8 cellular contexts compared by ENCODE assay signal in genomic region chr11:8006349-8006977, GRCh38. TPM values are rescaled to one million over a fixed set of nuclear protein-coding genes. Genes with fewer than 3 reads are reported as not detected.
DNase-seq lines count a peak whose midpoint lies in the region; ATAC-seq, FAIRE-seq and TF ChIP-seq lines count a peak whose summit lies in the region.

No MANE protein-coding gene starts in this region.

- peak; percentile 84 for DNase-seq in AG20443 (ENCODE audit: low spot score)
- no peak for DNase-seq in GM18507 (ENCODE audit: extremely low spot score, insufficient read length, low read depth)
- DNase-seq in NCI-H2196 treated with DMSO at 0.1 percent for 48 hours (lab: John Stamatoyannopoulos, UW; ENCODE audit: unreplicated experiment), result peak; percentile 33
- peak; percentile 40 to 50 for DNase-seq in activated CD4-positive, alpha-beta T cell treated with anti-CD3 and anti-CD28 coated beads, Interleukin-2, amount 50 U/mL, for 4 hours
- peak; percentile 54 for DNase-seq in epidermal melanocyte (ENCODE audit: insufficient read length, low spot score)
- peak in 1 of 3 donors; percentile 79 for DNase-seq in mucosa of descending colon
- peak in 1 of 2 donors; percentile 73 for DNase-seq in tibial nerve (ENCODE audit: low spot score in 2 of 2)

- H3K36me3 ChIP-seq in mucosa of descending colon (ENCODE audit: low read depth) (no peaks in the 10 kb centered on the region), tibial nerve (no peaks in the 10 kb centered on the region)

- H3K9me3 ChIP-seq in mucosa of descending colon, result no peaks in the 10 kb centered on the region
- no peaks in the 10 kb centered on the region for H3K9me3 ChIP-seq in tibial nerve

- TF ChIP-seq POLR2A in tibial nerve (IDR thresholded peaks at IDR 0.05), result no peak

- TF ChIP-seq CTCF in mucosa of descending colon (IDR thresholded peaks at IDR 0.05) (peak; percentile 55), tibial nerve (IDR thresholded peaks at IDR 0.05) (peak; percentile 67 to 82 (median 70))

- intact Hi-C loops in mucosa of descending colon (cut with DNase I, micrococcal nuclease), result loop anchor here in 1 of 2 donors (5.0 kb wide), 1 partner anchor 91 kb away; no protein-coding TSS in a partner anchor

- H3K27ac ChIP-seq in tibial nerve, result no peak overlapping the region

- peak; percentile 65 for ATAC-seq in HG03064 (IDR thresholded peaks at IDR 0.05; ENCODE audit: low read depth, unreplicated experiment)
- ATAC-seq in mucosa of descending colon, result peak; percentile 88

- FAIRE-seq in GM18507 (lab: Jason Lieb, UNC), result peak; percentile 71

- no peaks in the 10 kb centered on the region for H3K27me3 ChIP-seq in tibial nerve

- no peak overlapping the region for H3K4me3 ChIP-seq in mucosa of descending colon
- no peak overlapping the region for H3K4me3 ChIP-seq in tibial nerve

- no peaks in the 10 kb centered on the region for H3K4me1 ChIP-seq in mucosa of descending colon (ENCODE audit: low read depth)
- no peaks in the 10 kb centered on the region for H3K4me1 ChIP-seq in tibial nerve

- no peak for TF ChIP-seq EP300 in tibial nerve (IDR thresholded peaks at IDR 0.05)

RNA-seq across cellular contexts. Expression of gene EIF3F, which starts 19.3 kb away (rescaled TPM):
- 100 to 1,000 TPM; 207 to 228 (median 218) TPM for total RNA-seq in mucosa of descending colon
- 100 to 1,000 TPM; 144 to 195 (median 162) TPM for total RNA-seq in tibial nerve

RNA-seq across cellular contexts. Expression of gene NLRP10, which starts 41.2 kb away (rescaled TPM):
- total RNA-seq in mucosa of descending colon (not detected), tibial nerve (under 1 TPM in 2 of 4 donors, not detected in 2; 0.44 to 0.60 TPM)
